ENCODE assay signal across 21 cellular contexts in the genomic region with DNA sequence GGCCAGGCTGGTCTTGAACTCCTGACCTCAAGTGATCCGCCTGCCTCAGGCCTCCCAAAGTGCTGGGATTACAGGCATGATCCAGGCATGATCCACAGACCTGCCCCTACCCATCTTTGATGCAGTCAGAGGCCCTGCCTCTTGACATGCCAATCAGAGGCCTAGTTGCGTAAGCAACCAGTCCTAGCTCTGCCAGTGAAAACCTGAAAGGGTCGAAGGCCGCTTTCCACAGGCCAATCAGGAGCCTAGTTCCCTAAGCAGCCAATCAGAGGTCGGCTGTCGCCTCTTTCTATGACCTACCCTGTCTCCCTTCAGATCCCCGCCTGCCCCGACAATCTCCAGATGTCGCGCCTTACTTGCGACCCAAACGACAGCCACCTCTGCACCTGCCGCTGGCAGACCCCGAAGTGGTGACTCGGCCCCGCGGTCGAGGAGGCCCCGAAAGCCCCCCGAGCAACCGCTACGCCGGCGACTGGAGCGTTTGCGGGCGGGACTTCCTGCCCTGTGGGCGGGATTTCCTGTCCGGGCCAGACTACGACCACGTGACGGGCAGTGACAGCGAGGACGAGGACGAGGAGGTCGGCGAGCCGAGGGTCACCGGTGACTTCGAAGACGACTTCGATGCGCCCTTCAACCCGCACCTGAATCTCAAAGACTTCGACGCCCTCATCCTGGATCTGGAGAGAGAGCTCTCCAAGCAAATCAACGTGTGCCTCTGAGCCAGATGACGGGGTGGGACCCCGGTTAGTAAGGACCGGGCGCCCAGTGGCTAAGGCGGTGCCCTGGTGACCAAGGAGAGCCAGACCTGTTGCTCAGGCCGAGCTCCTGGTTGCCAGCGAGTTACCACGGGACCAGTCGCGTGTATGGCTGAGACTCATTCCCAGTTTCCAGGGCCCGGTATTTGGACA. TPM values are rescaled to one million over a fixed set of nuclear protein-coding genes. Genes with fewer than 3 reads are reported as not detected.
DNase-seq lines count a peak whose midpoint lies in the region; ATAC-seq, FAIRE-seq and TF ChIP-seq lines count a peak whose summit lies in the region.
"Had no signal": no experiment of that assay in that cellular context is flagged by ENCODE, and none has a peak within 500 bp of the region (broad histone marks: within the 10 kb centered on the region; RNA-seq: fewer than 3 reads in every experiment).

No MANE protein-coding gene starts in this region.

- peak; percentile 32 for DNase-seq in HepG2 (ENCODE audit: low spot score)
- no peak for DNase-seq in right lobe of liver
- peak; percentile 52 for DNase-seq in amniotic epithelial cell (ENCODE audit: low read depth)
- peak; percentile 45 to 77 for DNase-seq in aorta
- no peak for DNase-seq in COR-L47 (lab: John Stamatoyannopoulos, UW)
- DNase-seq in HAP-1 (ENCODE audit: low spot score in 2 of 2), result no peak
- DNase-seq: activated B cell treated with CpG ODN at 0.5 μM for 24 hours; CD8-positive, alpha-beta memory T cell; NCI-H1436 treated with DMSO at 0.1 percent for 48 hours; NCI-H226; SHP77 treated with DMSO at 0.1 percent for 48 hours; stimulated activated CD4-positive, alpha-beta T cell treated with anti-CD3 and anti-CD28 coated beads, Interleukin-4, amount 100 ng/mL, for 24 hours; T-helper 17 cell had no signal

- H3K9me3 ChIP-seq in HepG2 (ENCODE audit: low read length) (no peaks in the 10 kb centered on the region), right lobe of liver (no peaks in the 10 kb centered on the region), iPS-15b (ENCODE audit: control insufficient read depth, insufficient read depth, low read length) (no peaks in the 10 kb centered on the region), aorta (ENCODE audit: control insufficient read depth, low read length) (no peaks in the 10 kb centered on the region), HAP-1 (no peaks in the 10 kb centered on the region)

- TF ChIP-seq CTCF in HepG2 (CRISPR knock-in tag; IDR thresholded peaks at IDR 0.05), result no peak
- no peak for TF ChIP-seq CTCF in right lobe of liver (IDR thresholded peaks at IDR 0.05)

- intact Hi-C loops in HepG2 (cut with micrococcal nuclease; ENCODE audit: unreplicated experiment) (no loop called here), right lobe of liver (cut with DNase I) (no loop called here), aorta (cut with DNase I) (loop anchor here in 1 of 2 donors (5.0 kb wide), 1 partner anchor 139 kb away; no protein-coding TSS in a partner anchor)

- BruUV-seq in HepG2 (replicated peaks; lab: Mats Ljungman, UMichigan), result no TSS peak

- CTCF ChIA-PET in HepG2 (lab: Yijun Ruan, JAX; ENCODE audit: low intra/inter-chr PET ratio, low total read pairs), result no interaction called here

- H4K20me1 ChIP-seq in HepG2 (ENCODE audit: insufficient read depth, low read length), result no peaks in the 10 kb centered on the region

- H3K4me1 ChIP-seq in HepG2 (ENCODE audit: insufficient read depth, low read length), result peaks cover 3% of the 10 kb centered on the region
- no peaks in the 10 kb centered on the region for H3K4me1 ChIP-seq in right lobe of liver
- no peaks in the 10 kb centered on the region for H3K4me1 ChIP-seq in iPS-15b (ENCODE audit: control insufficient read depth, insufficient read depth, low read length)
- no peaks in the 10 kb centered on the region for H3K4me1 ChIP-seq in aorta (ENCODE audit: control insufficient read depth in 1 of 2, insufficient read depth in 2 of 2, low read length in 2 of 2)
- no peaks in the 10 kb centered on the region; the same call in 1 of the 2 replicates for H3K4me1 ChIP-seq in HAP-1

- H3K27ac ChIP-seq in HepG2 (ENCODE audit: extremely low read length, insufficient read depth, low read length) (no peak overlapping the region), right lobe of liver (no peak overlapping the region), aorta (ENCODE audit: low read depth in 1 of 2, low read length in 2 of 2) (peak overlapping the region in 1 of 2 donors; percentile 13)

- no peaks in the 10 kb centered on the region for H3K27me3 ChIP-seq in HepG2 (ENCODE audit: control insufficient read depth in 1 of 2, insufficient read depth in 2 of 2, low read length in 2 of 2)
- no peaks in the 10 kb centered on the region for H3K27me3 ChIP-seq in right lobe of liver
- H3K27me3 ChIP-seq in iPS-15b (ENCODE audit: control insufficient read depth, insufficient read depth, low read length), result no peaks in the 10 kb centered on the region
- H3K27me3 ChIP-seq in aorta (ENCODE audit: control insufficient read depth in 1 of 2, insufficient read depth in 2 of 2, low read length in 1 of 2), result no peaks in the 10 kb centered on the region
- H3K27me3 ChIP-seq in HAP-1 (ENCODE audit: low read depth), result no peaks in the 10 kb centered on the region

- in situ Hi-C loops in HepG2 (cut with HindIII; ENCODE audit: extremely low pct_ligation_motif_present, low pct_unique_long_range_greater_than_20kb) (no loop called here), HAP-1 (cut with MboI; ENCODE audit: low sequenced_read_pairs) (no loop called here)

- POLR2A ChIA-PET in HepG2 (lab: Yijun Ruan, JAX), result interaction anchor here (3.8 kb wide), 1 partner anchor 12 kb away, joined by 19 read pairs; a partner anchor contains a TSS

- TF ChIP-seq POLR2A in HepG2 (IDR thresholded peaks at IDR 0.05; ENCODE audit: insufficient read depth in 1 of 2, low read depth in 2 of 2, low read length in 2 of 2) (no peak), right lobe of liver (IDR thresholded peaks at IDR 0.05) (no peak)

- H3K4me3 ChIP-seq in HepG2 (replicated peaks in 1 of 3; ENCODE audit: insufficient read depth in 1 of 3, low read depth in 2 of 3, low read length in 3 of 3) (no peak overlapping the region), right lobe of liver (no peak overlapping the region), iPS-15b (ENCODE audit: low read depth, low read length) (peak overlapping the region; percentile 22), aorta (ENCODE audit: low read length in 2 of 2) (no peak overlapping the region), HAP-1 (no peak overlapping the region)

- TF ChIP-seq EP300 in HepG2 (IDR thresholded peaks at IDR 0.05; ENCODE audit: low read depth in 2 of 2, low read length in 2 of 2) (no peak), HepG2 (CRISPR knock-in tag; IDR thresholded peaks at IDR 0.05; ENCODE audit: borderline replicate concordance) (no peak)

- no peak for ATAC-seq in HepG2
- no peak for ATAC-seq in right lobe of liver
- ATAC-seq in aorta (ENCODE audit: low FRiP score), result no peak
- ATAC-seq in GM18519 (IDR thresholded peaks at IDR 0.05; ENCODE audit: low FRiP score, unreplicated experiment), result no peak

- no peaks in the 10 kb centered on the region for H3K79me2 ChIP-seq in HepG2 (ENCODE audit: insufficient read depth, low read length)

- FAIRE-seq in HepG2 (lab: Jason Lieb, UNC), result no peak
- FAIRE-seq: frontal cortex had no signal

- H2AFZ ChIP-seq in HepG2 (ENCODE audit: low read length), result no peak overlapping the region

- WGBS in HepG2 (ENCODE audit: low lambda C conversion rate), result 97% methylated on average over 49 of the region's 58 CpGs
- 95% methylated on average over 8 of the region's 58 CpGs for WGBS in right lobe of liver (ENCODE audit: insufficient coverage, low coverage, low lambda C conversion rate, missing lambda C conversion rate)
- 79 to 84% methylated on average over 58 of the region's 58 CpGs for WGBS in aorta, 2 donors

- no peak for TF ChIP-seq RAD21 in HepG2 (CRISPR knock-in tag; IDR thresholded peaks at IDR 0.05)

- H3K4me2 ChIP-seq in HepG2 (ENCODE audit: low read depth, low read length), result no peak overlapping the region

- no peak overlapping the region for H3K9ac ChIP-seq in HepG2 (ENCODE audit: insufficient read depth, low read depth, low read length)
- H3K9ac ChIP-seq in iPS-15b (ENCODE audit: low read depth, low read length), result no peak overlapping the region

- peaks cover 38 to 63% of the 10 kb centered on the region in 2 experiments for H3K36me3 ChIP-seq in HepG2 (replicated peaks in 1 of 2; ENCODE audit: control insufficient read depth in 1 of 2, insufficient read depth in 2 of 2, low read length in 2 of 2)
- peaks cover 0 to 23% (median 12%) of the 10 kb centered on the region in 4 donors for H3K36me3 ChIP-seq in right lobe of liver
- peaks cover 56% of the 10 kb centered on the region for H3K36me3 ChIP-seq in iPS-15b (ENCODE audit: control insufficient read depth, insufficient read depth, low read length)
- peaks cover 0 to 11% of the 10 kb centered on the region in 2 donors for H3K36me3 ChIP-seq in aorta (ENCODE audit: control insufficient read depth in 1 of 2, insufficient read depth in 2 of 2, low read length in 1 of 2)
- H3K36me3 ChIP-seq in HAP-1 (replicated peaks), result peaks cover 84% of the 10 kb centered on the region

RNA-seq across cellular contexts. Expression of a gene that starts 6.3 kb away (rescaled TPM):
- total RNA-seq in HepG2 (2016; rRNA removed; fragmentation: Illumina TruSeq; extraction: Trizol) (3.8 and 4.3 TPM in 2 replicates), right lobe of liver (1 to 10 TPM; 2.7 to 7.4 (median 4.6) TPM), aorta (10 to 100 TPM; 49.9 to 53.5 TPM)
- 1.7 and 2.6 TPM in 2 replicates for total RNA-seq in HepG2 (2016; cell fraction: cytosol; rRNA removed; fragmentation: Illumina TruSeq; extraction: Trizol; ENCODE audit: low read depth)
- 2.9 and 3.9 TPM in 2 replicates for total RNA-seq in HepG2 (2016; cell fraction: insoluble cytoplasmic fraction; rRNA removed; fragmentation: Illumina TruSeq; extraction: Trizol)
- total RNA-seq in HepG2 (2016; cell fraction: membrane; rRNA removed; fragmentation: Illumina TruSeq; extraction: Trizol), result 4.0 and 4.4 TPM in 2 replicates
- 3.8 and 5.2 TPM in 2 replicates for total RNA-seq in HepG2 (2016; cell fraction: nucleus; rRNA removed; fragmentation: Illumina TruSeq; extraction: Trizol)
- polyA plus RNA-seq in HepG2 (2011; rRNA removed) (13.6 and 15.4 TPM in 2 replicates), aorta (10 to 100 TPM; 11.4 to 35.8 TPM)
- 10.6 and 19.0 TPM in 2 replicates for polyA plus RNA-seq in HepG2 (2011; cell fraction: cytosol; rRNA removed)
- polyA plus RNA-seq in HepG2 (2011; cell fraction: nucleus; rRNA removed), result 31.3 and 42.4 TPM in 2 replicates
- polyA plus RNA-seq in HepG2 (2012), result 5.5 and 6.3 TPM in 2 replicates
- polyA plus RNA-seq in HepG2 (2016; cell fraction: cytosol; fragmentation: Illumina TruSeq; extraction: Trizol; ENCODE audit: low read depth), result 1.5 TPM in 2 replicates
- 4.9 and 5.6 TPM in 2 replicates for polyA plus RNA-seq in HepG2 (2016; cell fraction: insoluble cytoplasmic fraction; fragmentation: Illumina TruSeq; extraction: Trizol; ENCODE audit: low read depth)
- 3.5 and 4.0 TPM in 2 replicates for polyA plus RNA-seq in HepG2 (2016; cell fraction: membrane; fragmentation: Illumina TruSeq; extraction: Trizol; ENCODE audit: low read depth)
- polyA plus RNA-seq in HepG2 (2016; cell fraction: nucleus; fragmentation: Illumina TruSeq; extraction: Trizol; ENCODE audit: insufficient read depth, low read depth), result 6.7 and 7.0 TPM in 2 replicates
- polyA minus RNA-seq in HepG2 (2011; rRNA and poly(A)+ RNA removed; ENCODE audit: low replicate concordance), result 37.7 and 42.8 TPM in 2 replicates
- 10.4 and 16.1 TPM in 2 replicates for polyA minus RNA-seq in HepG2 (2011; cell fraction: cytosol; rRNA and poly(A)+ RNA removed)
- polyA minus RNA-seq in HepG2 (2011; cell fraction: nucleus; rRNA and poly(A)+ RNA removed), result 4.8 and 9.0 TPM in 2 replicates
- total RNA-seq: activated B cell treated with CpG ODN at 0.5 μM for 24 hours had no signal

RNA-seq across cellular contexts. Expression of a gene that starts 31.5 kb away (rescaled TPM):
- total RNA-seq in HepG2 (2016; rRNA removed; fragmentation: Illumina TruSeq; extraction: Trizol) (not detected in 2 replicates), right lobe of liver (not detected), aorta (not detected)
- total RNA-seq in HepG2 (2016; cell fraction: cytosol; rRNA removed; fragmentation: Illumina TruSeq; extraction: Trizol; ENCODE audit: low read depth), result not detected in 2 replicates
- not detected in 2 replicates for total RNA-seq in HepG2 (2016; cell fraction: insoluble cytoplasmic fraction; rRNA removed; fragmentation: Illumina TruSeq; extraction: Trizol)
- not detected in 2 replicates for total RNA-seq in HepG2 (2016; cell fraction: membrane; rRNA removed; fragmentation: Illumina TruSeq; extraction: Trizol)
- not detected in 2 replicates for total RNA-seq in HepG2 (2016; cell fraction: nucleus; rRNA removed; fragmentation: Illumina TruSeq; extraction: Trizol)
- polyA plus RNA-seq in HepG2 (2011; rRNA removed) (not detected in 2 replicates), aorta (under 1 TPM in 1 of 2 donors, not detected in 1; 0.13 TPM)
- polyA plus RNA-seq in HepG2 (2011; cell fraction: cytosol; rRNA removed), result not detected in 2 replicates
- polyA plus RNA-seq in HepG2 (2011; cell fraction: nucleus; rRNA removed), result not detected in 2 replicates
- polyA plus RNA-seq in HepG2 (2012), result not detected in 2 replicates
- not detected in 2 replicates for polyA plus RNA-seq in HepG2 (2016; cell fraction: cytosol; fragmentation: Illumina TruSeq; extraction: Trizol; ENCODE audit: low read depth)
- not detected in 2 replicates for polyA plus RNA-seq in HepG2 (2016; cell fraction: insoluble cytoplasmic fraction; fragmentation: Illumina TruSeq; extraction: Trizol; ENCODE audit: low read depth)
- polyA plus RNA-seq in HepG2 (2016; cell fraction: membrane; fragmentation: Illumina TruSeq; extraction: Trizol; ENCODE audit: low read depth), result not detected in 2 replicates
- not detected in 2 replicates for polyA plus RNA-seq in HepG2 (2016; cell fraction: nucleus; fragmentation: Illumina TruSeq; extraction: Trizol; ENCODE audit: insufficient read depth, low read depth)
- not detected in 2 replicates for polyA minus RNA-seq in HepG2 (2011; rRNA and poly(A)+ RNA removed; ENCODE audit: low replicate concordance)
- not detected in 2 replicates for polyA minus RNA-seq in HepG2 (2011; cell fraction: cytosol; rRNA and poly(A)+ RNA removed)
- not detected in 2 replicates for polyA minus RNA-seq in HepG2 (2011; cell fraction: nucleus; rRNA and poly(A)+ RNA removed)
- total RNA-seq: activated B cell treated with CpG ODN at 0.5 μM for 24 hours; CD8-positive, alpha-beta memory T cell; cerebellum; LHCN-M2; lower leg skin; osteocyte; skeletal muscle tissue; T-helper 17 cell had no signal
- polyA plus RNA-seq: CD8-positive, alpha-beta memory T cell had no signal

Comparison
In these comparisons a context has a peak if more than half of its experiments do, and no peak if none do; other contexts are left out.
1. DNase-seq: peak in HepG2 (single experiment), amniotic epithelial cell (single experiment) and aorta (2 of 2); none in right lobe of liver (0 of 3), COR-L47 (single experiment) and HAP-1 (0 of 2).
2. RNA of a gene that starts 6.3 kb away (total RNA-seq): 49.9 to 53.5 TPM in aorta; 2.7 to 7.4 TPM in right lobe of liver and 1.7 to 5.2 TPM in HepG2; every median in the first group is over 4 times any median in the second.